In the genomic region with DNA sequence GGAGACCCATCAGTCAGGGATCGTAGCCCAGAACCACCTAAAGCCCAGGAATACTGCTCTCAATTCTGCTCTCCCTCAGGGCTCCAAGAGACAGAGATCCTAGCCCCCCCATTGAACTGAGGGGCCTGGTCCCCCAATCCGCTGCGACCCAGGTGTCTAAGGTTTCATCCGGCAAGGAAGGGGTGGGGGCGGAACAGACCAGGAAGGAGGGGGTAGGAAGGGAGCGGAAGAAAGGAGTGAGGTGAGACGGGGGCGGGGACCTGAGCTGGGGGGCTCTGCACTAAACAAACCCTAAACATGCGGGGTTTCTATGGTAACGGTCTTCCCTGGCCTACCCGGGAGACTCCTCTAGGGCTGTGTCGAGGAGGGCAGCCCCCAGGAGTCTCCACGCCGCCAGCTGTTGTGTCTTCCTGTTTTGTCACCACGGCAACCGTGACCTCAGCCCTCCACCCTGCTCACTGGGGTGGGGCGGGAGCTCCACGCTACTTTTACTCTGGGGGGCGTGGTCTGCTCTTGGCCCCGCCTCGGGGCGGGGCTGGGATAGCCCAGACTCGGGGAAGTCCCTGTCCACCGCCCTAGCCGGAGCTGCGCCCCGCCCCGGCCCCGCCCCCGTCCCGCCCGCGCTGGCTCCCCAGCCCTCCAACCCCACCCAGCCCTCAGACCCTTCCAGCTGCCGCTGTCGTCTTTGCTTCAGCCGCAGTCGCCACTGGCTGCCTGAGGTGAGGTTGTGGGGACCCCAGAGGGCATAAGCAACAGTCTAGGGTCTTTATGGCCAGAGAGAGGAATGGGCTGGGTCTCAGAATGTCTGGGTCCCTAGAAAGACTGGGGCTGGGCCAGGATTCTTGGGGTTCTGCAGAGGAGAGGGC, we compare ENCODE assay signal across 1 cellular context.
TF ChIP-seq lines count a peak whose summit lies in the region.

A gene with protein sequence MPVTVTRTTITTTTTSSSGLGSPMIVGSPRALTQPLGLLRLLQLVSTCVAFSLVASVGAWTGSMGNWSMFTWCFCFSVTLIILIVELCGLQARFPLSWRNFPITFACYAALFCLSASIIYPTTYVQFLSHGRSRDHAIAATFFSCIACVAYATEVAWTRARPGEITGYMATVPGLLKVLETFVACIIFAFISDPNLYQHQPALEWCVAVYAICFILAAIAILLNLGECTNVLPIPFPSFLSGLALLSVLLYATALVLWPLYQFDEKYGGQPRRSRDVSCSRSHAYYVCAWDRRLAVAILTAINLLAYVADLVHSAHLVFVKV (plus strand): TSS at position 659 of the 866 bp plus-strand sequence. CDS start 5,647 bp downstream, outside the sequence.

TF ChIP-seq in K562, 482 proteins besides CTCF, POLR2A, EP300 and RAD21 (continued from another document and continues in another):
- TF ChIP-seq, protein P1, sequence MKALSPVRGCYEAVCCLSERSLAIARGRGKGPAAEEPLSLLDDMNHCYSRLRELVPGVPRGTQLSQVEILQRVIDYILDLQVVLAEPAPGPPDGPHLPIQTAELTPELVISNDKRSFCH (CRISPR knock-in tag; IDR thresholded peaks at IDR 0.05) = no peak
- TF ChIP-seq, protein P1 (tag; IDR thresholded peaks at IDR 0.05) = no peak
- TF ChIP-seq FOXK2 (conservative IDR thresholded peaks at IDR 0.05 in 1 of 2, IDR thresholded peaks at IDR 0.05 in 1 of 2; ENCODE audit: low read depth in 2 of 2) (peak; percentile 66 to 67), RBFOX2 (IDR thresholded peaks at IDR 0.05; ENCODE audit: low read depth, low read length) (peak; percentile 54), ZNF717 (CRISPR knock-in tag; IDR thresholded peaks at IDR 0.05) (no peak), DACH1 (IDR thresholded peaks at IDR 0.05; ENCODE audit: partially characterized antibody) (peak; percentile 85), CREM (IDR thresholded peaks at IDR 0.05; ENCODE audit: low read depth) (peak; percentile 73), ZBTB8A (IDR thresholded peaks at IDR 0.05; ENCODE audit: partially characterized antibody) (no peak), MEIS2 (IDR thresholded peaks at IDR 0.05; ENCODE audit: partially characterized antibody) (no peak), ETV1 (tag; conservative IDR thresholded peaks at IDR 0.05; ENCODE audit: low read depth) (peak; percentile 75), ZFX (CRISPR knock-in tag; IDR thresholded peaks at IDR 0.05) (peak; percentile 54), ETV5 (CRISPR knock-in tag; IDR thresholded peaks at IDR 0.05; ENCODE audit: low read depth) (0 out of 2 replicates have a peak, but pooled peaks have one; percentile 45), RBM22 (IDR thresholded peaks at IDR 0.05; ENCODE audit: low read depth, low read length, poor library complexity, severe bottlenecking) (peak; percentile 55), MYBL2 (IDR thresholded peaks at IDR 0.05; ENCODE audit: low read depth) (no peak), MYBL2 (CRISPR knock-in tag; IDR thresholded peaks at IDR 0.05; ENCODE audit: borderline replicate concordance) (no peak), FOXJ2 (tag; IDR thresholded peaks at IDR 0.05) (peak; percentile 100), SRF (CRISPR knock-in tag; IDR thresholded peaks at IDR 0.05) (peak in 1 of 2 experiments; percentile 75; a peak in 1 of 4 replicates), CHCHD3 (CRISPR knock-in tag; IDR thresholded peaks at IDR 0.05) (no peak), POLR2G (IDR thresholded peaks at IDR 0.05; ENCODE audit: low read depth, low read length) (peak; percentile 60; the same call in 1 of the 2 replicates), CCNT2 (IDR thresholded peaks at IDR 0.05; ENCODE audit: borderline replicate concordance, extremely low read depth, insufficient read length, low read depth, low read length) (peak; percentile 74), ELF2 (CRISPR knock-in tag; IDR thresholded peaks at IDR 0.05) (peak; percentile 58; the same call in 1 of the 2 replicates), ZNF644 (tag; IDR thresholded peaks at IDR 0.05; ENCODE audit: low read depth) (no peak), ATF7 (IDR thresholded peaks at IDR 0.05) (peak; percentile 87), SUPT5H (IDR thresholded peaks at IDR 0.05) (0 out of 2 replicates have a peak, but pooled peaks have one; percentile 35), DPF2 (IDR thresholded peaks at IDR 0.05) (peak; percentile 34; the same call in 1 of the 2 replicates), YY1 (IDR thresholded peaks at IDR 0.05; ENCODE audit: borderline replicate concordance in 1 of 3, control insufficient read depth in 1 of 3, extremely low read depth in 1 of 3, insufficient read depth in 3 of 3, insufficient read length in 1 of 3, insufficient replicate concordance in 2 of 3, low read depth in 1 of 3, low read length in 2 of 3) (no peak), CBX3 (IDR thresholded peaks at IDR 0.05; ENCODE audit: borderline replicate concordance in 1 of 2, low read length in 2 of 2) (peak in 1 of 2 experiments; percentile 14; a peak in 1 of 3 replicates), ZBTB7A (IDR thresholded peaks at IDR 0.05; ENCODE audit: borderline replicate concordance, control insufficient read depth, low read depth, low read length) (peak; percentile 31; the same call in 1 of the 2 replicates), MBD2 (IDR thresholded peaks at IDR 0.05; ENCODE audit: borderline replicate concordance, low read depth) (peak; percentile 52; the same call in 1 of the 2 replicates), MXI1 (IDR thresholded peaks at IDR 0.05; ENCODE audit: low read depth, low read length) (peak; percentile 92), ARID1B (IDR thresholded peaks at IDR 0.05) (peak; percentile 37; the same call in 1 of the 2 replicates), TAF1 (IDR thresholded peaks at IDR 0.05; ENCODE audit: control insufficient read depth, extremely low read depth, insufficient read depth, low read length, severe bottlenecking) (peak; percentile 82), HDAC1 (IDR thresholded peaks at IDR 0.05) (peak in 1 of 2 experiments; percentile 55; a peak in 2 of 4 replicates), ZBTB1 (CRISPR knock-in tag; IDR thresholded peaks at IDR 0.05; ENCODE audit: borderline replicate concordance, low read depth) (no peak), CSDE1 (IDR thresholded peaks at IDR 0.05) (peak in 1 of 2 experiments; percentile 77; a peak in 2 of 4 replicates), PHF8 (IDR thresholded peaks at IDR 0.05; ENCODE audit: borderline replicate concordance, low read length) (peak; percentile 32; the same call in 1 of the 2 replicates), JUN (IDR thresholded peaks at IDR 0.05; ENCODE audit: borderline replicate concordance, low read depth, low read length) (0 out of 2 replicates have a peak, but pooled peaks have one; percentile 9), JUN (CRISPR knock-in tag; IDR thresholded peaks at IDR 0.05; ENCODE audit: borderline replicate concordance) (no peak), TOE1 (IDR thresholded peaks at IDR 0.05; ENCODE audit: borderline replicate concordance) (peak; percentile 43; the same call in 1 of the 2 replicates), TOE1 (CRISPR knock-in tag; IDR thresholded peaks at IDR 0.05; ENCODE audit: borderline replicate concordance, low read depth) (no peak), NRF1 (conservative IDR thresholded peaks at IDR 0.05 in 1 of 2, IDR thresholded peaks at IDR 0.05 in 1 of 2) (peak; percentile 48 to 68; a peak in 3 of 4 replicates), KDM4B (IDR thresholded peaks at IDR 0.05; ENCODE audit: borderline replicate concordance in 2 of 2, low read depth in 1 of 2) (no peak), TBL1XR1 (IDR thresholded peaks at IDR 0.05; ENCODE audit: low read length in 2 of 2) (peak in 1 of 2 experiments; percentile 49; a peak in 1 of 4 replicates), TFAM (CRISPR knock-in tag; conservative IDR thresholded peaks at IDR 0.05) (no peak), SAP30 (IDR thresholded peaks at IDR 0.05; ENCODE audit: borderline replicate concordance, insufficient read depth, low read depth, low read length, poor library complexity, severe bottlenecking) (peak; percentile 27), RFX1 (IDR thresholded peaks at IDR 0.05) (peak; percentile 98)
- TF ChIP-seq, protein P2, sequence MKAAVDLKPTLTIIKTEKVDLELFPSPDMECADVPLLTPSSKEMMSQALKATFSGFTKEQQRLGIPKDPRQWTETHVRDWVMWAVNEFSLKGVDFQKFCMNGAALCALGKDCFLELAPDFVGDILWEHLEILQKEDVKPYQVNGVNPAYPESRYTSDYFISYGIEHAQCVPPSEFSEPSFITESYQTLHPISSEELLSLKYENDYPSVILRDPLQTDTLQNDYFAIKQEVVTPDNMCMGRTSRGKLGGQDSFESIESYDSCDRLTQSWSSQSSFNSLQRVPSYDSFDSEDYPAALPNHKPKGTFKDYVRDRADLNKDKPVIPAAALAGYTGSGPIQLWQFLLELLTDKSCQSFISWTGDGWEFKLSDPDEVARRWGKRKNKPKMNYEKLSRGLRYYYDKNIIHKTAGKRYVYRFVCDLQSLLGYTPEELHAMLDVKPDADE (conservative IDR thresholded peaks at IDR 0.05; ENCODE audit: control insufficient read depth, low read depth, low read length) = peak; percentile 69; the same call in 1 of the 2 replicates
- TF ChIP-seq, protein P3, sequence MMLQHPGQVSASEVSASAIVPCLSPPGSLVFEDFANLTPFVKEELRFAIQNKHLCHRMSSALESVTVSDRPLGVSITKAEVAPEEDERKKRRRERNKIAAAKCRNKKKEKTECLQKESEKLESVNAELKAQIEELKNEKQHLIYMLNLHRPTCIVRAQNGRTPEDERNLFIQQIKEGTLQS (IDR thresholded peaks at IDR 0.05) = peak; percentile 37; the same call in 1 of the 2 replicates
- TF ChIP-seq, protein P3 (CRISPR knock-in tag; conservative IDR thresholded peaks at IDR 0.05) = no peak
- TF ChIP-seq, protein P4, sequence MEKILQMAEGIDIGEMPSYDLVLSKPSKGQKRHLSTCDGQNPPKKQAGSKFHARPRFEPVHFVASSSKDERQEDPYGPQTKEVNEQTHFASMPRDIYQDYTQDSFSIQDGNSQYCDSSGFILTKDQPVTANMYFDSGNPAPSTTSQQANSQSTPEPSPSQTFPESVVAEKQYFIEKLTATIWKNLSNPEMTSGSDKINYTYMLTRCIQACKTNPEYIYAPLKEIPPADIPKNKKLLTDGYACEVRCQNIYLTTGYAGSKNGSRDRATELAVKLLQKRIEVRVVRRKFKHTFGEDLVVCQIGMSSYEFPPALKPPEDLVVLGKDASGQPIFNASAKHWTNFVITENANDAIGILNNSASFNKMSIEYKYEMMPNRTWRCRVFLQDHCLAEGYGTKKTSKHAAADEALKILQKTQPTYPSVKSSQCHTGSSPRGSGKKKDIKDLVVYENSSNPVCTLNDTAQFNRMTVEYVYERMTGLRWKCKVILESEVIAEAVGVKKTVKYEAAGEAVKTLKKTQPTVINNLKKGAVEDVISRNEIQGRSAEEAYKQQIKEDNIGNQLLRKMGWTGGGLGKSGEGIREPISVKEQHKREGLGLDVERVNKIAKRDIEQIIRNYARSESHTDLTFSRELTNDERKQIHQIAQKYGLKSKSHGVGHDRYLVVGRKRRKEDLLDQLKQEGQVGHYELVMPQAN (IDR thresholded peaks at IDR 0.05; ENCODE audit: borderline replicate concordance) = peak; percentile 32
- TF ChIP-seq, protein P5, sequence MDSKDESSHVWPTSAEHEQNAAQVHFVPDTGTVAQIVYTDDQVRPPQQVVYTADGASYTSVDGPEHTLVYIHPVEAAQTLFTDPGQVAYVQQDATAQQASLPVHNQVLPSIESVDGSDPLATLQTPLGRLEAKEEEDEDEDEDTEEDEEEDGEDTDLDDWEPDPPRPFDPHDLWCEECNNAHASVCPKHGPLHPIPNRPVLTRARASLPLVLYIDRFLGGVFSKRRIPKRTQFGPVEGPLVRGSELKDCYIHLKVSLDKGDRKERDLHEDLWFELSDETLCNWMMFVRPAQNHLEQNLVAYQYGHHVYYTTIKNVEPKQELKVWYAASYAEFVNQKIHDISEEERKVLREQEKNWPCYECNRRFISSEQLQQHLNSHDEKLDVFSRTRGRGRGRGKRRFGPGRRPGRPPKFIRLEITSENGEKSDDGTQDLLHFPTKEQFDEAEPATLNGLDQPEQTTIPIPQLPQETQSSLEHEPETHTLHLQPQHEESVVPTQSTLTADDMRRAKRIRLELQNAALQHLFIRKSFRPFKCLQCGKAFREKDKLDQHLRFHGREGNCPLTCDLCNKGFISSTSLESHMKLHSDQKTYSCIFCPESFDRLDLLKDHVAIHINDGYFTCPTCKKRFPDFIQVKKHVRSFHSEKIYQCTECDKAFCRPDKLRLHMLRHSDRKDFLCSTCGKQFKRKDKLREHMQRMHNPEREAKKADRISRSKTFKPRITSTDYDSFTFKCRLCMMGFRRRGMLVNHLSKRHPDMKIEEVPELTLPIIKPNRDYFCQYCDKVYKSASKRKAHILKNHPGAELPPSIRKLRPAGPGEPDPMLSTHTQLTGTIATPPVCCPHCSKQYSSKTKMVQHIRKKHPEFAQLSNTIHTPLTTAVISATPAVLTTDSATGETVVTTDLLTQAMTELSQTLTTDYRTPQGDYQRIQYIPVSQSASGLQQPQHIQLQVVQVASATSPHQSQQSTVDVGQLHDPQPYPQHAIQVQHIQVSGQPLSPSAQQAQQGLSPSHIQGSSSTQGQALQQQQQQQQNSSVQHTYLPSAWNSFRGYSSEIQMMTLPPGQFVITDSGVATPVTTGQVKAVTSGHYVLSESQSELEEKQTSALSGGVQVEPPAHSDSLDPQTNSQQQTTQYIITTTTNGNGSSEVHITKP (IDR thresholded peaks at IDR 0.05; ENCODE audit: partially characterized antibody) = peak; percentile 96
- TF ChIP-seq, protein P6, sequence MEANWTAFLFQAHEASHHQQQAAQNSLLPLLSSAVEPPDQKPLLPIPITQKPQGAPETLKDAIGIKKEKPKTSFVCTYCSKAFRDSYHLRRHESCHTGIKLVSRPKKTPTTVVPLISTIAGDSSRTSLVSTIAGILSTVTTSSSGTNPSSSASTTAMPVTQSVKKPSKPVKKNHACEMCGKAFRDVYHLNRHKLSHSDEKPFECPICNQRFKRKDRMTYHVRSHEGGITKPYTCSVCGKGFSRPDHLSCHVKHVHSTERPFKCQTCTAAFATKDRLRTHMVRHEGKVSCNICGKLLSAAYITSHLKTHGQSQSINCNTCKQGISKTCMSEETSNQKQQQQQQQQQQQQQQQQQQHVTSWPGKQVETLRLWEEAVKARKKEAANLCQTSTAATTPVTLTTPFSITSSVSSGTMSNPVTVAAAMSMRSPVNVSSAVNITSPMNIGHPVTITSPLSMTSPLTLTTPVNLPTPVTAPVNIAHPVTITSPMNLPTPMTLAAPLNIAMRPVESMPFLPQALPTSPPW (CRISPR knock-in tag; IDR thresholded peaks at IDR 0.05) = peak; percentile 86
- TF ChIP-seq, protein P7, sequence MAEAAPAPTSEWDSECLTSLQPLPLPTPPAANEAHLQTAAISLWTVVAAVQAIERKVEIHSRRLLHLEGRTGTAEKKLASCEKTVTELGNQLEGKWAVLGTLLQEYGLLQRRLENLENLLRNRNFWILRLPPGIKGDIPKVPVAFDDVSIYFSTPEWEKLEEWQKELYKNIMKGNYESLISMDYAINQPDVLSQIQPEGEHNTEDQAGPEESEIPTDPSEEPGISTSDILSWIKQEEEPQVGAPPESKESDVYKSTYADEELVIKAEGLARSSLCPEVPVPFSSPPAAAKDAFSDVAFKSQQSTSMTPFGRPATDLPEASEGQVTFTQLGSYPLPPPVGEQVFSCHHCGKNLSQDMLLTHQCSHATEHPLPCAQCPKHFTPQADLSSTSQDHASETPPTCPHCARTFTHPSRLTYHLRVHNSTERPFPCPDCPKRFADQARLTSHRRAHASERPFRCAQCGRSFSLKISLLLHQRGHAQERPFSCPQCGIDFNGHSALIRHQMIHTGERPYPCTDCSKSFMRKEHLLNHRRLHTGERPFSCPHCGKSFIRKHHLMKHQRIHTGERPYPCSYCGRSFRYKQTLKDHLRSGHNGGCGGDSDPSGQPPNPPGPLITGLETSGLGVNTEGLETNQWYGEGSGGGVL (CRISPR knock-in tag; IDR thresholded peaks at IDR 0.05) = no peak
